23 cellular contexts compared by ENCODE assay signal in the genomic region with DNA sequence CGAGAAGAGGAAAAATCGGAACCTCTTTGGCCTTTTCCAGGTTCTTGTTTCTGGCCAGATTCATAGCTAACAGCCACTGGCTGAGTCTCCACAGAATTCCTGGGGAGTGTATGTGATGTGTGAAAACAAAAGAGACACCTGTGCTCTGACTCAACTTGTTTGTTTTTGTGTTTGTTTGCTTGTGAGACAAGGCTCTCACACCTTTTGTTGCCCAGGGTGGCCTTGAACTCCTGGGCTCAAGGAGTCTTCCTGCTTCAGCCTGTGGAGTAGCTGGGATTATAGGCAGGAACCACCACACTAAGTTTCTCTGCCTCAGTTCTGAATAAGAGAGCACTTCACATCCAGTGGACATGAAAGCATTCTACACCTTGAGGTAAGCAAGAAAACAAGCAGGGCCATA. TPM values are rescaled to one million over a fixed set of nuclear protein-coding genes. Genes with fewer than 3 reads are reported as not detected.
A peak's percentile ranks its signal among the peaks of the same experiment; 100 is the strongest.
DNase-seq lines count a peak whose midpoint lies in the region; ATAC-seq and TF ChIP-seq lines count a peak whose summit lies in the region.
"Had no signal": no experiment of that assay in that cellular context is flagged by ENCODE, and none has a peak within 500 bp of the region (broad histone marks: within the 10 kb centered on the region; RNA-seq: fewer than 3 reads in every experiment).

No MANE protein-coding gene starts in this region.

- no peaks in the 10 kb centered on the region for H3K9me2 ChIP-seq in SU-DHL-6 (replicated peaks; ENCODE audit: insufficient read depth, low read length)

- H3K27me3 ChIP-seq in H9 (ENCODE audit: insufficient read depth, low read length) (no peaks in the 10 kb centered on the region), SU-DHL-6 (ENCODE audit: low read length) (no peaks in the 10 kb centered on the region), neural progenitor cell (no peaks in the 10 kb centered on the region)
- H3K27me3 ChIP-seq: Peyer's patch had no signal

- no peak overlapping the region for H3K4ac ChIP-seq in H9 (ENCODE audit: low read depth, low read length)

- no peak overlapping the region for H3K18ac ChIP-seq in H9 (ENCODE audit: insufficient read length, low read depth, low read length)

- no peak overlapping the region for H2BK12ac ChIP-seq in H9 (ENCODE audit: insufficient read length, low read depth, low read length)

- H3K9ac ChIP-seq in H9 (ENCODE audit: extremely low read depth, insufficient read length, low read length), result no peak overlapping the region
- 0 out of 2 replicates have a peak overlapping the region, but pooled peaks have one; percentile 8 for H3K9ac ChIP-seq in SU-DHL-6 (ENCODE audit: low read length)
- H3K9ac ChIP-seq in neural progenitor cell, result no peak overlapping the region
- H3K9ac ChIP-seq: KMS-11 had no signal

- no peaks in the 10 kb centered on the region for H4K20me1 ChIP-seq in H9 (ENCODE audit: control insufficient read depth, insufficient read depth, insufficient read length)
- no peaks in the 10 kb centered on the region for H4K20me1 ChIP-seq in SU-DHL-6 (ENCODE audit: low read depth, low read length)
- no peaks in the 10 kb centered on the region for H4K20me1 ChIP-seq in neural progenitor cell (ENCODE audit: low read depth)

- no peak overlapping the region for H4K8ac ChIP-seq in H9 (replicated peaks; ENCODE audit: insufficient read length, low read depth, low read length)

- no CpG with 5 or more reads among the region's 2 CpGs for WGBS in H9 (ENCODE audit: extremely low coverage, insufficient read length, low lambda C conversion rate)

- H3K14ac ChIP-seq in H9 (ENCODE audit: insufficient read depth, low read length), result no peak overlapping the region

- no peak overlapping the region for H3K56ac ChIP-seq in H9 (ENCODE audit: insufficient read length, low read depth, low read length)

- no peak overlapping the region for H2AFZ ChIP-seq in H9 (ENCODE audit: low read length)
- peak overlapping the region; percentile 51 for H2AFZ ChIP-seq in SU-DHL-6 (ENCODE audit: low read depth, low read length, severe bottlenecking)
- H2AFZ ChIP-seq in neural progenitor cell (replicated peaks), result no peak overlapping the region

- H3K27me3 Mint-ChIP-seq in H9 (ENCODE audit: low read depth), result no peaks in the 10 kb centered on the region
- peaks cover 2% of the 10 kb centered on the region for H3K27me3 Mint-ChIP-seq in neural progenitor cell (ENCODE audit: insufficient read depth, low read depth)

- ATAC-seq in HG02623 (IDR thresholded peaks at IDR 0.05; ENCODE audit: unreplicated experiment), result no peak
- no peak for ATAC-seq in HG02571 (IDR thresholded peaks at IDR 0.05; ENCODE audit: unreplicated experiment)
- no peak for ATAC-seq in GM18868 (IDR thresholded peaks at IDR 0.05; ENCODE audit: unreplicated experiment)
- ATAC-seq: GM12878, HepG2 had no signal

- no peak overlapping the region for H3K4me3 ChIP-seq in SU-DHL-6 (ENCODE audit: insufficient read depth, low read length, poor library complexity, severe bottlenecking)
- H3K4me3 ChIP-seq in neural progenitor cell, result no peak overlapping the region
- H3K4me3 ChIP-seq: GM12878, HAP-1, Peyer's patch had no signal

- in situ Hi-C loops in ACHN (cut with HindIII; ENCODE audit: low pct_ligation_motif_present, low pct_unique_long_range_greater_than_20kb, low sequenced_read_pairs), result no loop called here

- H3K4me1 ChIP-seq in H9 (ENCODE audit: insufficient read depth, low read length) (peaks cover 18% of the 10 kb centered on the region), neural progenitor cell (peaks cover 4% of the 10 kb centered on the region)

- no peak overlapping the region for H2BK120ac ChIP-seq in H9 (ENCODE audit: low read depth, low read length, poor library complexity, severe bottlenecking)

- H3K27ac ChIP-seq in H9 (ENCODE audit: insufficient read length, low read depth, low read length) (no peak overlapping the region), SU-DHL-6 (ENCODE audit: low read depth, low read length) (peak overlapping the region; percentile 48; the same call in 1 of the 2 replicates), neural progenitor cell (no peak overlapping the region)
- H3K27ac ChIP-seq: KMS-11, Peyer's patch had no signal

- H3K4me2 ChIP-seq in H9 (ENCODE audit: insufficient read depth, insufficient read length, low read length) (no peak overlapping the region), SU-DHL-6 (ENCODE audit: low read depth, low read length, poor library complexity, severe bottlenecking) (no peak overlapping the region), neural progenitor cell (no peak overlapping the region)
- H3K4me2 ChIP-seq: KMS-11 had no signal

- no peak overlapping the region for H2AK5ac ChIP-seq in H9 (ENCODE audit: insufficient read length, low read length)

- no peak overlapping the region for H2BK5ac ChIP-seq in H9 (ENCODE audit: insufficient read length, low read length)

- DNase-seq in DMS53 (lab: John Stamatoyannopoulos, UW) (peak; percentile 84), H9 (no peak), neural progenitor cell (ENCODE audit: low spot score) (no peak), ACHN (no peak)
- DNase-seq: AML-193, COR-L47, MV-4-11, NCI-H1694 treated with DMSO at 0.1 percent for 48 hours, NCI-H2227 treated with DMSO at 0.1 percent for 48 hours, NCI-H526, Peyer's patch, SW 1271 had no signal

- no peak overlapping the region for H3K4me3 Mint-ChIP-seq in H9
- H3K4me3 Mint-ChIP-seq in neural progenitor cell, result no peak overlapping the region
- H3K4me3 Mint-ChIP-seq: CD14-positive monocyte had no signal

- no peak for TF ChIP-seq CTCF in H9 (conservative IDR thresholded peaks at IDR 0.05)
- TF ChIP-seq CTCF in SU-DHL-6 (IDR thresholded peaks at IDR 0.05; ENCODE audit: insufficient read depth, low read length, poor library complexity, severe bottlenecking), result no peak
- no peak for TF ChIP-seq CTCF in neural progenitor cell (IDR thresholded peaks at IDR 0.05)

- no peak overlapping the region for H4K91ac ChIP-seq in H9 (ENCODE audit: insufficient read length, low read depth, low read length)

- no peak overlapping the region for H2BK15ac ChIP-seq in H9 (ENCODE audit: low read depth, low read length)

- H3T11ph ChIP-seq in H9 (ENCODE audit: low read length), result no peak overlapping the region

- H3K4me1 Mint-ChIP-seq in H9 (peaks cover 51 to 54% of the 10 kb centered on the region in 2 experiments), neural progenitor cell (peaks cover 2% of the 10 kb centered on the region)

- H3K9me3 Mint-ChIP-seq in H9 (peaks cover 0 to 3% of the 10 kb centered on the region in 2 experiments; a peak in 1 of 5 replicates), neural progenitor cell (no peaks in the 10 kb centered on the region)

- H2BK20ac ChIP-seq in H9 (ENCODE audit: low read depth, low read length, poor library complexity, severe bottlenecking), result no peak overlapping the region

- no peaks in the 10 kb centered on the region for H3K79me1 ChIP-seq in H9 (ENCODE audit: insufficient read depth, low read depth, low read length, poor library complexity, severe bottlenecking)

- H3K27ac Mint-ChIP-seq in H9, result peak overlapping the region; percentile 4 to 78 (median 45); a peak in 3 of 7 replicates
- peak overlapping the region; percentile 46 for H3K27ac Mint-ChIP-seq in neural progenitor cell
- H3K27ac Mint-ChIP-seq: CD14-positive monocyte had no signal

- H3K23ac ChIP-seq in H9 (ENCODE audit: insufficient read length, low read depth, low read length), result no peak overlapping the region

- H3K36me3 Mint-ChIP-seq in H9 (ENCODE audit: insufficient read depth in 1 of 3, low read depth in 3 of 3), result peaks cover 0 to 4% (median 2%) of the 10 kb centered on the region in 3 experiments; a peak in 3 of 7 replicates
- H3K36me3 Mint-ChIP-seq in neural progenitor cell, result no peaks in the 10 kb centered on the region
- H3K36me3 Mint-ChIP-seq: CD14-positive monocyte had no signal

- H3K36me3 ChIP-seq in SU-DHL-6 (ENCODE audit: low read length), result no peaks in the 10 kb centered on the region
- H3K36me3 ChIP-seq in neural progenitor cell, result no peaks in the 10 kb centered on the region
- H3K36me3 ChIP-seq: HAP-1, Peyer's patch had no signal

- H3K79me2 ChIP-seq in H9 (ENCODE audit: insufficient read depth, low read length), result no peaks in the 10 kb centered on the region
- H3K79me2 ChIP-seq in SU-DHL-6 (ENCODE audit: insufficient read depth, low read length), result no peaks in the 10 kb centered on the region
- no peaks in the 10 kb centered on the region for H3K79me2 ChIP-seq in neural progenitor cell (ENCODE audit: low read depth)

- H3K9me3 ChIP-seq in H9 (ENCODE audit: control insufficient read depth, low read depth, low read length), result no peaks in the 10 kb centered on the region
- no peaks in the 10 kb centered on the region for H3K9me3 ChIP-seq in SU-DHL-6 (ENCODE audit: insufficient read depth, low read length)
- no peaks in the 10 kb centered on the region for H3K9me3 ChIP-seq in neural progenitor cell (ENCODE audit: low read depth)
- H3K9me3 ChIP-seq: HAP-1, Peyer's patch had no signal

- no peaks in the 10 kb centered on the region for H3K23me2 ChIP-seq in H9 (ENCODE audit: insufficient read length, low read depth, low read length, poor library complexity, severe bottlenecking)

- H4K5ac ChIP-seq in H9 (ENCODE audit: insufficient read length, low read depth, low read length), result no peak overlapping the region

- peaks cover 11% of the 10 kb centered on the region for H3F3A ChIP-seq in SU-DHL-6 (ENCODE audit: insufficient read depth)
- peaks cover 5% of the 10 kb centered on the region for H3F3A ChIP-seq in neural progenitor cell (ENCODE audit: low read depth)

RNA-seq across cellular contexts. Expression of a gene that starts 22.7 kb away (rescaled TPM):
- total RNA-seq in H9 (2021), result 0.09 and 0.26 TPM in 2 replicates
- 0.25 TPM in 1 of 2 replicates, not detected in the other for total RNA-seq in neural progenitor cell (ENCODE audit: low replicate concordance)
- total RNA-seq: HepG2; SK-MEL-5; T-helper 2 cell treated with Interferon-gamma antibody and Interleukin-4, amounts not matched to agents 100 ng/mL and 5 ng/mL, for 36 hours had no signal

RNA-seq across cellular contexts. Expression of a gene that starts 27.3 kb away (rescaled TPM):
- total RNA-seq in H9 (2021) (0.22 TPM in 1 of 2 replicates, not detected in the other), neural progenitor cell (ENCODE audit: low replicate concordance) (not detected in 2 replicates)
- total RNA-seq: HepG2; T-helper 2 cell treated with Interferon-gamma antibody and Interleukin-4, amounts not matched to agents 100 ng/mL and 5 ng/mL, for 36 hours had no signal

RNA-seq across cellular contexts. Expression of a gene that starts 57.9 kb away (rescaled TPM):
- total RNA-seq in H9 (2021) (80.2 and 87.7 TPM in 2 replicates), neural progenitor cell (ENCODE audit: low replicate concordance) (113 and 131 TPM in 2 replicates)
